In genomic region chr14:49621114-49621881, GRCh38 we compare ENCODE assay signal across 8 cellular contexts. TPM values are rescaled to one million over a fixed set of nuclear protein-coding genes. Genes with fewer than 3 reads are reported as not detected.
DNase-seq lines count a peak whose midpoint lies in the region; ATAC-seq and TF ChIP-seq lines count a peak whose summit lies in the region.

No MANE protein-coding gene starts in this region.

- H3K4me3 ChIP-seq in IMR-90 (ENCODE audit: insufficient read depth, low read depth, low read length), result peak overlapping the region; percentile 84

- TF ChIP-seq CTCF in IMR-90 (conservative IDR thresholded peaks at IDR 0.05; ENCODE audit: low read depth, low read length), result no peak

- peak overlapping the region; percentile 89 for H3K27ac ChIP-seq in IMR-90 (ENCODE audit: insufficient read depth, low read length)

- ATAC-seq in GM21390 (IDR thresholded peaks at IDR 0.05; ENCODE audit: unreplicated experiment) (peak; percentile 33), IMR-90 (ENCODE audit: low read depth) (peak; percentile 22), T-cell (replicated peaks in 1 of 4) (peak; percentile 7 to 41 (median 34)), left colon (peak; percentile 50), GM19324 (IDR thresholded peaks at IDR 0.05; ENCODE audit: low FRiP score, unreplicated experiment) (no peak)
- peak; percentile 7 for ATAC-seq in central memory CD8-positive, alpha-beta T cell (replicated peaks; ENCODE audit: extremely low read depth, poor library complexity, severe bottlenecking)

- H4K5ac ChIP-seq in IMR-90 (ENCODE audit: low read depth, low read length), result no peak overlapping the region

- H3K79me1 ChIP-seq in IMR-90 (ENCODE audit: low read depth in 1 of 2, low read length in 2 of 2), result peaks cover 4 to 58% of the 10 kb centered on the region in 2 experiments; a peak in 3 of 4 replicates

- DNase-seq in Daoy (ENCODE audit: low read depth) (peak; percentile 83), IMR-90 (peak; percentile 28), T-cell (peak in 24 of 34 experiments; percentile 27 to 74 (median 54)), left colon (peak; percentile 64 to 81)
- DNase-seq in central memory CD8-positive, alpha-beta T cell (ENCODE audit: low spot score in 2 of 2), result no peak
- DNase-seq in stimulated activated CD4-positive, alpha-beta T cell treated with anti-CD3 and anti-CD28 coated beads, Interleukin-2, amount 100 ng/mL, for 4 hours (ENCODE audit: low read depth), result peak; percentile 33

- peak overlapping the region; percentile 90 for H3K23ac ChIP-seq in IMR-90 (ENCODE audit: low read depth, low read length)

- H3K14ac ChIP-seq in IMR-90 (replicated peaks; ENCODE audit: low read depth, low read length), result peak overlapping the region; percentile 81

- H3K36me3 ChIP-seq in IMR-90 (ENCODE audit: control insufficient read depth, insufficient read depth, low read length), result peaks cover 11% of the 10 kb centered on the region

- no peak for TF ChIP-seq POLR2A in IMR-90 (IDR thresholded peaks at IDR 0.05; ENCODE audit: low read depth, low read length)

- no peak overlapping the region; the same call in 1 of the 2 replicates for H4K91ac ChIP-seq in IMR-90 (ENCODE audit: insufficient read depth, low read depth, low read length)

- H2AFZ ChIP-seq in IMR-90 (replicated peaks; ENCODE audit: low read length, poor library complexity), result peak overlapping the region; percentile 89

- peak overlapping the region; percentile 97 to 99 (median 97) for H3K4me3 Mint-ChIP-seq in T-cell
- H3K4me3 Mint-ChIP-seq in central memory CD8-positive, alpha-beta T cell, result peak overlapping the region; percentile 97

- CTCF ChIA-PET in IMR-90 (lab: Yijun Ruan, JAX), result interaction anchor here (0.9 kb wide), 2 partner anchors 10 to 13 kb away, joined by 3 read pairs; no protein-coding TSS in a partner anchor
- CTCF ChIA-PET in T-cell (lab: Charles Lee), result interaction anchor here (0.5 to 2.7 kb wide), 17 partner anchors 9 to 240 kb away, joined by 3 to 77 read pairs (median 5); partner anchors contain the start of genes DNAAF2 (in 1 of the 2), KLHDC2 (in 1 of the 2), LRR1 (in 1 of the 2) and NEMF (in 1 of the 2)

- no peak overlapping the region for H2BK20ac ChIP-seq in IMR-90 (ENCODE audit: low read depth, low read length)

- H3K9me3 Mint-ChIP-seq in T-cell, result no peaks in the 10 kb centered on the region
- H3K9me3 Mint-ChIP-seq in central memory CD8-positive, alpha-beta T cell, result no peaks in the 10 kb centered on the region

- H2AK5ac ChIP-seq in IMR-90 (ENCODE audit: low read depth, low read length), result peak overlapping the region; percentile 71

- peak overlapping the region; percentile 85 for H3K4ac ChIP-seq in IMR-90 (ENCODE audit: low read depth, low read length)

- no peak overlapping the region for H2BK120ac ChIP-seq in IMR-90 (ENCODE audit: low read depth, low read length)

- H3K56ac ChIP-seq in IMR-90 (ENCODE audit: extremely low read depth, insufficient read depth, low read length), result no peak overlapping the region

- WGBS in IMR-90 (ENCODE audit: extremely low coverage in 2 of 2, insufficient read length in 1 of 2), 2 experiments, result 1% methylated on average over 42 of the region's 65 CpGs; no CpG with 5 or more reads in 1 of the 2 experiments

- H3K4me1 Mint-ChIP-seq in T-cell, result peaks cover 55 to 61% (median 61%) of the 10 kb centered on the region in 3 donors
- H3K4me1 Mint-ChIP-seq in central memory CD8-positive, alpha-beta T cell, result peaks cover 55% of the 10 kb centered on the region

- no peak for TF ChIP-seq RAD21 in IMR-90 (IDR thresholded peaks at IDR 0.05; ENCODE audit: low read length)

- no peaks in the 10 kb centered on the region for H3K9me3 ChIP-seq in IMR-90 (ENCODE audit: control insufficient read depth, insufficient read depth, low read length)

- H3K9ac ChIP-seq in IMR-90 (ENCODE audit: low read depth, low read length), result peak overlapping the region; percentile 86

- peak overlapping the region; percentile 98 to 99 for H3K27ac Mint-ChIP-seq in T-cell
- peak overlapping the region; percentile 100 for H3K27ac Mint-ChIP-seq in central memory CD8-positive, alpha-beta T cell (ENCODE audit: low read depth)

- no peaks in the 10 kb centered on the region for H3K27me3 Mint-ChIP-seq in T-cell
- no peaks in the 10 kb centered on the region for H3K27me3 Mint-ChIP-seq in central memory CD8-positive, alpha-beta T cell

- H3K27me3 ChIP-seq in IMR-90 (ENCODE audit: control insufficient read depth, insufficient read depth, low read length), result no peaks in the 10 kb centered on the region

- BruUV-seq in IMR-90 (replicated peaks; lab: Mats Ljungman, UMichigan), result no TSS peak

- in situ Hi-C loops in IMR-90 (cut with MboI; ENCODE audit: low sequenced_read_pairs), result no loop called here

- H3K36me3 Mint-ChIP-seq in T-cell, result peaks cover 22% of the 10 kb centered on the region
- peaks cover 52% of the 10 kb centered on the region for H3K36me3 Mint-ChIP-seq in central memory CD8-positive, alpha-beta T cell (ENCODE audit: insufficient read depth)

- H3K4me2 ChIP-seq in IMR-90 (ENCODE audit: low read depth, low read length), result peak overlapping the region; percentile 83

- dilution Hi-C loops in IMR-90 (cut with HindIII; ENCODE audit: low sequenced_read_pairs, unreplicated experiment), result no loop called here

- H4K8ac ChIP-seq in IMR-90 (ENCODE audit: low read depth in 2 of 2, low read length in 2 of 2), result peak overlapping the region in 1 of 2 experiments; percentile 48; a peak in 1 of 4 replicates

- H3K4me1 ChIP-seq in IMR-90 (ENCODE audit: control insufficient read depth, insufficient read depth, low read length), result peaks cover 13% of the 10 kb centered on the region

- intact Hi-C loops in IMR-90 (cut with micrococcal nuclease) (loop anchor here (2.0 kb wide), 1 partner anchor 158 kb away; no protein-coding TSS in a partner anchor), left colon (cut with DNase I, micrococcal nuclease) (no loop called here)

- POLR2A ChIA-PET in IMR-90 (lab: Charles Lee; ENCODE audit: unreplicated experiment), result no interaction called here
- POLR2A ChIA-PET in T-cell (lab: Charles Lee), result interaction anchor here (0.5 to 2.9 kb wide), 16 partner anchors 11 to 242 kb away, joined by 3 to 59 read pairs (median 8); partner anchors contain the start of genes LRR1 (in 2 of the 2), RPS29 (in 2 of the 2), DNAAF2 (in 1 of the 2) and KLHDC2 (in 1 of the 2)

- H2AK9ac ChIP-seq in IMR-90 (replicated peaks; ENCODE audit: low read depth, low read length, poor library complexity), result peak overlapping the region; percentile 91

- H2BK15ac ChIP-seq in IMR-90 (ENCODE audit: low read depth, low read length), result no peak overlapping the region

- H4K20me1 ChIP-seq in IMR-90 (ENCODE audit: insufficient read depth, low read length), result peaks cover 46% of the 10 kb centered on the region

- no peak overlapping the region for H3K18ac ChIP-seq in IMR-90 (ENCODE audit: low read depth, low read length)

- peaks cover 7% of the 10 kb centered on the region for H3K9me1 ChIP-seq in IMR-90 (ENCODE audit: insufficient read depth, low read length)

- peak overlapping the region; percentile 74 for H2BK5ac ChIP-seq in IMR-90 (ENCODE audit: low read depth, low read length, poor library complexity, severe bottlenecking)

TF ChIP-seq in IMR-90, 13 proteins besides CTCF, POLR2A, EP300 and RAD21:
- TF ChIP-seq MXI1 (IDR thresholded peaks at IDR 0.05; ENCODE audit: borderline replicate concordance, low read depth, low read length) (peak; percentile 14; the same call in 1 of the 2 replicates), SMC3 (IDR thresholded peaks at IDR 0.05; ENCODE audit: low read depth, low read length) (no peak)

RNA-seq across cellular contexts. Expression of gene MGAT2, which starts 0.7 kb away (rescaled TPM):
- 73.3 and 86.8 TPM in 2 replicates for total RNA-seq in Daoy (2014; rRNA removed; shearing (Covaris generic))
- total RNA-seq in IMR-90 (2012; rRNA removed) (67.6 and 73.6 TPM in 2 replicates), T-cell (10 to 100 TPM; 21.7 to 54.1 (median 41.6) TPM), left colon (10 to 100 TPM; 50.5 to 70.4 TPM)
- polyA plus RNA-seq in IMR-90 (2012; rRNA removed), result 35.0 and 36.6 TPM in 2 replicates
- 33.2 and 53.2 TPM in 2 replicates for polyA plus RNA-seq in IMR-90 (2012; cell fraction: cytosol; rRNA removed)
- polyA plus RNA-seq in IMR-90 (2012; cell fraction: nucleus; rRNA removed; ENCODE audit: low replicate concordance), result 8.3 and 10.4 TPM in 2 replicates

RNA-seq across cellular contexts. Expression of gene RPL36AL, which starts 0.9 kb away (rescaled TPM):
- 257 and 377 TPM in 2 replicates for total RNA-seq in Daoy (2014; rRNA removed; shearing (Covaris generic))
- total RNA-seq in IMR-90 (2012; rRNA removed), result 129 and 249 TPM in 2 replicates
- 313 and 346 TPM in 2 replicates for polyA plus RNA-seq in IMR-90 (2012; rRNA removed)
- 59.6 and 120 TPM in 2 replicates for polyA plus RNA-seq in IMR-90 (2012; cell fraction: cytosol; rRNA removed)
- 7.6 and 69.5 TPM in 2 replicates for polyA plus RNA-seq in IMR-90 (2012; cell fraction: nucleus; rRNA removed; ENCODE audit: low replicate concordance)
- 100 to 1,000 TPM; 211 to 322 (median 291) TPM for total RNA-seq in T-cell
- 100 to 1,000 TPM; 195 to 213 TPM for total RNA-seq in left colon

RNA-seq across cellular contexts. Expression of gene DNAAF2, which starts 13.7 kb away (rescaled TPM):
- 37.4 and 41.1 TPM in 2 replicates for total RNA-seq in Daoy (2014; rRNA removed; shearing (Covaris generic))
- total RNA-seq in IMR-90 (2012; rRNA removed) (4.1 and 7.5 TPM in 2 replicates), T-cell (10 to 100 TPM in 3 of 5 donors, 1 to 10 TPM in 2; 8.2 to 26.7 (median 10.0) TPM), left colon (10 to 100 TPM in 1 of 2 donors, 1 to 10 TPM in 1; 7.7 to 13.5 TPM)
- 4.7 and 4.9 TPM in 2 replicates for polyA plus RNA-seq in IMR-90 (2012; rRNA removed)
- polyA plus RNA-seq in IMR-90 (2012; cell fraction: cytosol; rRNA removed), result 5.0 and 5.1 TPM in 2 replicates
- 2.1 and 3.5 TPM in 2 replicates for polyA plus RNA-seq in IMR-90 (2012; cell fraction: nucleus; rRNA removed; ENCODE audit: low replicate concordance)

RNA-seq across cellular contexts. Expression of gene LRR1, which starts 22.6 kb away (rescaled TPM):
- total RNA-seq in Daoy (2014; rRNA removed; shearing (Covaris generic)), result 48.5 and 51.2 TPM in 2 replicates
- total RNA-seq in IMR-90 (2012; rRNA removed), result 20.8 and 28.3 TPM in 2 replicates
- polyA plus RNA-seq in IMR-90 (2012; rRNA removed), result 11.6 and 13.1 TPM in 2 replicates
- 6.7 and 7.4 TPM in 2 replicates for polyA plus RNA-seq in IMR-90 (2012; cell fraction: cytosol; rRNA removed)
- 2.3 and 4.7 TPM in 2 replicates for polyA plus RNA-seq in IMR-90 (2012; cell fraction: nucleus; rRNA removed; ENCODE audit: low replicate concordance)
- total RNA-seq in T-cell, result 10 to 100 TPM in 3 of 5 donors, 1 to 10 TPM in 2; 7.6 to 15.7 (median 11.4) TPM
- total RNA-seq in left colon, result 10 to 100 TPM; 18.2 to 26.7 TPM

RNA-seq across cellular contexts. Expression of gene RPS29, which starts 35.1 kb away (rescaled TPM):
- total RNA-seq in Daoy (2014; rRNA removed; shearing (Covaris generic)), result 2,692 and 3,604 TPM in 2 replicates
- 318 and 794 TPM in 2 replicates for total RNA-seq in IMR-90 (2012; rRNA removed)
- polyA plus RNA-seq in IMR-90 (2012; rRNA removed), result 8,930 and 10,393 TPM in 2 replicates
- polyA plus RNA-seq in IMR-90 (2012; cell fraction: cytosol; rRNA removed), result 10.7 and 2,863 TPM in 2 replicates
- 714 and 2,229 TPM in 2 replicates for polyA plus RNA-seq in IMR-90 (2012; cell fraction: nucleus; rRNA removed; ENCODE audit: low replicate concordance)
- 1,000 to 10,000 TPM; 3,720 to 4,554 (median 3,981) TPM for total RNA-seq in T-cell
- total RNA-seq in left colon, result 1,000 to 10,000 TPM; 1,252 to 1,368 TPM

Comparison
In these comparisons a context has a peak if more than half of its experiments do, and no peak if none do; other contexts are left out.
1. DNase-seq: peak in Daoy (single experiment), IMR-90 (single experiment), T-cell (24 of 34), left colon (2 of 2) and stimulated activated CD4-positive, alpha-beta T cell treated with anti-CD3 and anti-CD28 coated beads, Interleukin-2, amount 100 ng/mL, for 4 hours (single experiment); none in central memory CD8-positive, alpha-beta T cell (0 of 2).